Comparison of ENCODE assay signal across 10 cellular contexts in the genomic region with DNA sequence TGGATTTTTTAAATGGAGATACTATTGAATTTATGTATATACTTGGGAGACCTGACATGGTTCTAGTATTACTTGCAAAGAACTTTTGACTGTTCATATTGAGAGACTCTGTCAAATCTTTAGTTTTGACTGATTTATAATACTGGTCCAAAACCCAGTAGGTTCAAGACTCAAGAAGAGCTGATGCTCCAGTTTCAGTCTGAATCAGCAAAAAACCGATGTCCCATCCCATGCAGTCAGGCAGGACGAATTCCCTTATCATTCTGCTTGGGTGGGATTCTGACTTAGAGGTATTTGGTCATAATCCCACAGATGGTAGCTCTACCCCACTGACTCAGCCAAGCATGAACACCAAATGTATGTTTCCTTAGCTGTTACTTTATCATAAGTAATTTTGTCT. TPM values are rescaled to one million over a fixed set of nuclear protein-coding genes. Genes with fewer than 3 reads are reported as not detected.
"Had no signal": no experiment of that assay in that cellular context is flagged by ENCODE, and none has a peak within 500 bp of the region (broad histone marks: within the 10 kb centered on the region; RNA-seq: fewer than 3 reads in every experiment).

No MANE protein-coding gene starts in this region.

- H3K4me1 ChIP-seq: HAP-1 had no signal

- H3K27ac ChIP-seq: GM23248, HL-60, KMS-11 had no signal

- DNase-seq: GM23248, GOT3, H7, IMR-90, KBM-7 had no signal

- H3K9me3 ChIP-seq: HAP-1 had no signal

- H2AFZ ChIP-seq: GM23248 had no signal

- H3K4me2 ChIP-seq: KMS-11 had no signal

- H3K36me3 ChIP-seq: HAP-1 had no signal

- H3K4me3 ChIP-seq: GM23248, HAP-1 had no signal

- H3K9ac ChIP-seq: GM23248, KMS-11 had no signal

- ATAC-seq: HCT116 had no signal

RNA-seq across cellular contexts. Expression of a gene that starts 29.5 kb away (rescaled TPM):
- total RNA-seq: HT1080 had no signal
